Comparison of ENCODE assay signal across 8 cellular contexts in genomic region chr18:22667616-22668422, GRCh38.
A peak's percentile ranks its signal among the peaks of the same experiment; 100 is the strongest.
DNase-seq lines count a peak whose midpoint lies in the region; ATAC-seq, FAIRE-seq and TF ChIP-seq lines count a peak whose summit lies in the region.
"Had no signal": no experiment of that assay in that cellular context is flagged by ENCODE, and none has a peak within 500 bp of the region (broad histone marks: within the 10 kb centered on the region; RNA-seq: fewer than 3 reads in every experiment).

No MANE protein-coding gene starts in this region.

- ATAC-seq in GM19025 (IDR thresholded peaks at IDR 0.05; ENCODE audit: low read depth, unreplicated experiment): peak; percentile 52
- ATAC-seq in activated T-helper 17 cell treated with anti-CD3 and anti-CD28 coated beads, Interleukin-2, amount 50 U/mL, for 72 hours (replicated peaks): no peak
- no peak for ATAC-seq in GM21723 (IDR thresholded peaks at IDR 0.05; ENCODE audit: unreplicated experiment)

- no peaks in the 10 kb centered on the region for H3K27me3 Mint-ChIP-seq in activated T-helper 17 cell treated with anti-CD3 and anti-CD28 coated beads, Interleukin-2, amount 50 U/mL, for 72 hours
- no peaks in the 10 kb centered on the region for H3K27me3 Mint-ChIP-seq in activated CD4-positive, alpha-beta T cell treated with anti-CD3 and anti-CD28 coated beads, Interleukin-2, amount 10 ng/mL, durations not matched to agents 7 days and 5 days

- no peaks in the 10 kb centered on the region for H3K9me3 ChIP-seq in small intestine (ENCODE audit: control insufficient read depth, low read depth)

- H3K9me3 Mint-ChIP-seq in activated T-helper 17 cell treated with anti-CD3 and anti-CD28 coated beads, Interleukin-2, amount 50 U/mL, for 72 hours: peaks cover 10% of the 10 kb centered on the region
- peaks cover 4% of the 10 kb centered on the region for H3K9me3 Mint-ChIP-seq in activated CD4-positive, alpha-beta T cell treated with anti-CD3 and anti-CD28 coated beads, Interleukin-2, amount 10 ng/mL, durations not matched to agents 7 days and 5 days

- TF ChIP-seq CTCF in choroid plexus epithelial cell (conservative IDR thresholded peaks at IDR 0.05; ENCODE audit: low read depth, low read length): no peak

- 69 to 81% (median 72%) methylated on average over 8 of the region's 8 CpGs for WGBS in small intestine, 3 donors

- no peaks in the 10 kb centered on the region for H3K4me1 Mint-ChIP-seq in activated T-helper 17 cell treated with anti-CD3 and anti-CD28 coated beads, Interleukin-2, amount 50 U/mL, for 72 hours
- H3K4me1 Mint-ChIP-seq in activated CD4-positive, alpha-beta T cell treated with anti-CD3 and anti-CD28 coated beads, Interleukin-2, amount 10 ng/mL, durations not matched to agents 7 days and 5 days: no peaks in the 10 kb centered on the region

- no peak overlapping the region for H3K27ac Mint-ChIP-seq in activated T-helper 17 cell treated with anti-CD3 and anti-CD28 coated beads, Interleukin-2, amount 50 U/mL, for 72 hours
- no peak overlapping the region for H3K27ac Mint-ChIP-seq in activated CD4-positive, alpha-beta T cell treated with anti-CD3 and anti-CD28 coated beads, Interleukin-2, amount 10 ng/mL, durations not matched to agents 7 days and 5 days

- H3K36me3 ChIP-seq in small intestine (ENCODE audit: control insufficient read depth in 2 of 2, insufficient read depth in 2 of 2, low read length in 2 of 2): no peaks in the 10 kb centered on the region

- H3K4me1 ChIP-seq in small intestine (ENCODE audit: control insufficient read depth in 2 of 2, insufficient read depth in 1 of 2, low read depth in 1 of 2, low read length in 1 of 2): peaks cover 0 to 6% of the 10 kb centered on the region in 2 donors

- no peaks in the 10 kb centered on the region for H3K36me3 Mint-ChIP-seq in activated T-helper 17 cell treated with anti-CD3 and anti-CD28 coated beads, Interleukin-2, amount 50 U/mL, for 72 hours (ENCODE audit: low read depth)
- H3K36me3 Mint-ChIP-seq in activated CD4-positive, alpha-beta T cell treated with anti-CD3 and anti-CD28 coated beads, Interleukin-2, amount 10 ng/mL, durations not matched to agents 7 days and 5 days (ENCODE audit: low read depth): no peaks in the 10 kb centered on the region

- DNase-seq in HT-29 (ENCODE audit: low spot score) (peak; percentile 61), choroid plexus epithelial cell (ENCODE audit: low read depth) (peak; percentile 94), small intestine (peak; percentile 49)
- no peak for DNase-seq in activated CD4-positive, alpha-beta T cell treated with anti-CD3 and anti-CD28 coated beads, Interleukin-2, amount 10 ng/mL, durations not matched to agents 7 days and 5 days
- DNase-seq: activated naive CD4-positive, alpha-beta T cell treated with Interleukin-2 at 50 U/mL for 16 hours had no signal

- POLR2A ChIA-PET in activated CD4-positive, alpha-beta T cell treated with anti-CD3 and anti-CD28 coated beads, Interleukin-2, amount 10 ng/mL, durations not matched to agents 7 days and 5 days (lab: Charles Lee): no interaction called here

- H3K27ac ChIP-seq in small intestine (ENCODE audit: low read depth in 1 of 2, low read length in 1 of 2): no peak overlapping the region

- H3K4me3 ChIP-seq in choroid plexus epithelial cell (ENCODE audit: low read depth, low read length) (no peak overlapping the region), small intestine (ENCODE audit: low read depth in 1 of 2, low read length in 2 of 2) (no peak overlapping the region)

- no peak overlapping the region for H3K4me3 Mint-ChIP-seq in activated T-helper 17 cell treated with anti-CD3 and anti-CD28 coated beads, Interleukin-2, amount 50 U/mL, for 72 hours
- H3K4me3 Mint-ChIP-seq in activated CD4-positive, alpha-beta T cell treated with anti-CD3 and anti-CD28 coated beads, Interleukin-2, amount 10 ng/mL, durations not matched to agents 7 days and 5 days: no peak overlapping the region

- CTCF ChIA-PET in activated CD4-positive, alpha-beta T cell treated with anti-CD3 and anti-CD28 coated beads, Interleukin-2, amount 10 ng/mL, durations not matched to agents 7 days and 5 days (lab: Charles Lee): interaction anchor here (0.6 kb wide), 1 partner anchor 13 kb away, joined by 3 read pairs; no protein-coding TSS in a partner anchor

- FAIRE-seq in small intestine (lab: Jason Lieb, UNC): no peak

- no peaks in the 10 kb centered on the region for H3K27me3 ChIP-seq in small intestine (ENCODE audit: control insufficient read depth in 2 of 2, insufficient read depth in 2 of 2, low read length in 2 of 2)
